In the genomic region with DNA sequence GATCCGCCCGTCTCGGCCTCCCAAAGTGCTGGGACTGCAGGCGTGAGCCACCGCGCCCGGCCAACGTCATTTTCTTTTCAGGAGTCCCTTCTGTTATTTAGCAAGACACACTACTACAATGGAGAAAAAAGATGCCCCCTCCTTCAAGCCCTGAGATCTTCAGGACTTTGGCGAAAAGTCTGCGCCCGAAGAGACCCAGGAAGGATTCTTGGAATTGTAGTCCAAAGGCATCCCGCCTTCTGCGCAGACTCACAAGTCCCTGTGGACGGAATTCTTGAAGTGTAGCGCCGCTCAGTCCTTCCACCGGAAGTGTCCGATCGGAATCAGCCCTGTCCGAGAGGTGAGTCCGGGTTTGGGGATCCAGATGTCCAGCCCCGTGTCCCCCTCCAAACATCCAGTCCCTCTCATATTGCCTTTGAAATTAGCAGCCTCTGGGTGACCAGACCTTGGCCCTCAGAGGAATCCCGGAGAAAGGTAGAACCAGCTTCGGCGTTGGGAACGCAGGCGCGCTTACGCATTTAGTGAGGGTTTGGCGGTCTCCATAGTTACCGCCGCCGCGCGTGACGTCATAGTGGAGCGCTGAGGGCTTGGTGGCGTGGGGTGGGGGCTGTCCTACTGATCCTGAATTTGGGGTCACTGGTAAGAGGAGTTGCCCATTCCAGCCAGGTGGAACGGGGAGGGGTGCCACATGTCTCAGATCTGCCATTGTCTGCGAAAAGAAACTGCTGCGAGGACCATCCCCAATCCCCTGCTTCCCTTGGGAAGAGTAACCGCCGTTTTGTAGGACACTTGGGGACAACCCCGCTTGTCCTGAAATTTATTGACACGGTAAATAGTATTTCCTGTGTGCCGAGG, we compare ENCODE assay signal across 1 cellular context.
A peak's percentile ranks its signal among the peaks of the same experiment; 100 is the strongest.
TF ChIP-seq lines count a peak whose summit lies in the region.

No MANE protein-coding gene starts in this region.

TF ChIP-seq in K562, 482 proteins besides CTCF, POLR2A, EP300 and RAD21 (continued from another document and continues in another):
- TF ChIP-seq, protein P1, sequence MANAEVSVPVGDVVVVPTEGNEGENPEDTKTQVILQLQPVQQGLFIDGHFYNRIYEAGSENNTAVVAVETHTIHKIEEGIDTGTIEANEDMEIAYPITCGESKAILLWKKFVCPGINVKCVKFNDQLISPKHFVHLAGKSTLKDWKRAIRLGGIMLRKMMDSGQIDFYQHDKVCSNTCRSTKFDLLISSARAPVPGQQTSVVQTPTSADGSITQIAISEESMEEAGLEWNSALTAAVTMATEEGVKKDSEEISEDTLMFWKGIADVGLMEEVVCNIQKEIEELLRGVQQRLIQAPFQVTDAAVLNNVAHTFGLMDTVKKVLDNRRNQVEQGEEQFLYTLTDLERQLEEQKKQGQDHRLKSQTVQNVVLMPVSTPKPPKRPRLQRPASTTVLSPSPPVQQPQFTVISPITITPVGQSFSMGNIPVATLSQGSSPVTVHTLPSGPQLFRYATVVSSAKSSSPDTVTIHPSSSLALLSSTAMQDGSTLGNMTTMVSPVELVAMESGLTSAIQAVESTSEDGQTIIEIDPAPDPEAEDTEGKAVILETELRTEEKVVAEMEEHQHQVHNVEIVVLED (CRISPR knock-in tag; IDR thresholded peaks at IDR 0.05): peak; percentile 80
- TF ChIP-seq, protein P2, sequence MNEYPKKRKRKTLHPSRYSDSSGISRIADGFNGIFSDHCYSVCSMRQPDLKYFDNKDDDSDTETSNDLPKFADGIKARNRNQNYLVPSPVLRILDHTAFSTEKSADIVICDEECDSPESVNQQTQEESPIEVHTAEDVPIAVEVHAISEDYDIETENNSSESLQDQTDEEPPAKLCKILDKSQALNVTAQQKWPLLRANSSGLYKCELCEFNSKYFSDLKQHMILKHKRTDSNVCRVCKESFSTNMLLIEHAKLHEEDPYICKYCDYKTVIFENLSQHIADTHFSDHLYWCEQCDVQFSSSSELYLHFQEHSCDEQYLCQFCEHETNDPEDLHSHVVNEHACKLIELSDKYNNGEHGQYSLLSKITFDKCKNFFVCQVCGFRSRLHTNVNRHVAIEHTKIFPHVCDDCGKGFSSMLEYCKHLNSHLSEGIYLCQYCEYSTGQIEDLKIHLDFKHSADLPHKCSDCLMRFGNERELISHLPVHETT (CRISPR knock-in tag; conservative IDR thresholded peaks at IDR 0.05 in 1 of 2, IDR thresholded peaks at IDR 0.05 in 1 of 2): peak in 1 of 2 experiments; percentile 65; a peak in 2 of 4 replicates
- TF ChIP-seq NRF1 (conservative IDR thresholded peaks at IDR 0.05 in 1 of 2, IDR thresholded peaks at IDR 0.05 in 1 of 2): peak; percentile 86 to 90
- peak in 1 of 2 experiments; percentile 96; a peak in 2 of 4 replicates for TF ChIP-seq KDM4B (IDR thresholded peaks at IDR 0.05; ENCODE audit: borderline replicate concordance in 2 of 2, low read depth in 1 of 2)
- no peak for TF ChIP-seq HSF4 (CRISPR knock-in tag; IDR thresholded peaks at IDR 0.05; ENCODE audit: borderline replicate concordance)
- TF ChIP-seq ZNF41 (CRISPR knock-in tag; conservative IDR thresholded peaks at IDR 0.05): no peak
- TF ChIP-seq PHB (CRISPR knock-in tag; IDR thresholded peaks at IDR 0.05): 0 out of 2 replicates have a peak, but pooled peaks have one; percentile 28
- no peak for TF ChIP-seq ZNF140 (CRISPR knock-in tag; IDR thresholded peaks at IDR 0.05)
- TF ChIP-seq ZNF766 (CRISPR knock-in tag; conservative IDR thresholded peaks at IDR 0.05): 0 out of 2 replicates have a peak, but pooled peaks have one; percentile 43
- TF ChIP-seq SIN3B (IDR thresholded peaks at IDR 0.05; ENCODE audit: low read depth): peak; percentile 99
- TF ChIP-seq ZNF133 (CRISPR knock-in tag; IDR thresholded peaks at IDR 0.05): no peak
- TF ChIP-seq, protein P3, sequence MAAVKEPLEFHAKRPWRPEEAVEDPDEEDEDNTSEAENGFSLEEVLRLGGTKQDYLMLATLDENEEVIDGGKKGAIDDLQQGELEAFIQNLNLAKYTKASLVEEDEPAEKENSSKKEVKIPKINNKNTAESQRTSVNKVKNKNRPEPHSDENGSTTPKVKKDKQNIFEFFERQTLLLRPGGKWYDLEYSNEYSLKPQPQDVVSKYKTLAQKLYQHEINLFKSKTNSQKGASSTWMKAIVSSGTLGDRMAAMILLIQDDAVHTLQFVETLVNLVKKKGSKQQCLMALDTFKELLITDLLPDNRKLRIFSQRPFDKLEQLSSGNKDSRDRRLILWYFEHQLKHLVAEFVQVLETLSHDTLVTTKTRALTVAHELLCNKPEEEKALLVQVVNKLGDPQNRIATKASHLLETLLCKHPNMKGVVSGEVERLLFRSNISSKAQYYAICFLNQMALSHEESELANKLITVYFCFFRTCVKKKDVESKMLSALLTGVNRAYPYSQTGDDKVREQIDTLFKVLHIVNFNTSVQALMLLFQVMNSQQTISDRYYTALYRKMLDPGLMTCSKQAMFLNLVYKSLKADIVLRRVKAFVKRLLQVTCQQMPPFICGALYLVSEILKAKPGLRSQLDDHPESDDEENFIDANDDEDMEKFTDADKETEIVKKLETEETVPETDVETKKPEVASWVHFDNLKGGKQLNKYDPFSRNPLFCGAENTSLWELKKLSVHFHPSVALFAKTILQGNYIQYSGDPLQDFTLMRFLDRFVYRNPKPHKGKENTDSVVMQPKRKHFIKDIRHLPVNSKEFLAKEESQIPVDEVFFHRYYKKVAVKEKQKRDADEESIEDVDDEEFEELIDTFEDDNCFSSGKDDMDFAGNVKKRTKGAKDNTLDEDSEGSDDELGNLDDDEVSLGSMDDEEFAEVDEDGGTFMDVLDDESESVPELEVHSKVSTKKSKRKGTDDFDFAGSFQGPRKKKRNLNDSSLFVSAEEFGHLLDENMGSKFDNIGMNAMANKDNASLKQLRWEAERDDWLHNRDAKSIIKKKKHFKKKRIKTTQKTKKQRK (IDR thresholded peaks at IDR 0.05; ENCODE audit: borderline replicate concordance, low read depth, low read length): peak; percentile 63; the same call in 1 of the 2 replicates
- TF ChIP-seq ZFP1 (CRISPR knock-in tag; IDR thresholded peaks at IDR 0.05): no peak
- peak; percentile 56; the same call in 1 of the 2 replicates for TF ChIP-seq POLR2H (tag; IDR thresholded peaks at IDR 0.05; ENCODE audit: low read depth)
- TF ChIP-seq ARHGAP35 (IDR thresholded peaks at IDR 0.05; ENCODE audit: partially characterized antibody): no peak
- TF ChIP-seq TEAD4 (IDR thresholded peaks at IDR 0.05; ENCODE audit: low read length): peak; percentile 74
- no peak for TF ChIP-seq TEAD4 (CRISPR knock-in tag; IDR thresholded peaks at IDR 0.05; ENCODE audit: borderline replicate concordance)
- TF ChIP-seq, protein P4, sequence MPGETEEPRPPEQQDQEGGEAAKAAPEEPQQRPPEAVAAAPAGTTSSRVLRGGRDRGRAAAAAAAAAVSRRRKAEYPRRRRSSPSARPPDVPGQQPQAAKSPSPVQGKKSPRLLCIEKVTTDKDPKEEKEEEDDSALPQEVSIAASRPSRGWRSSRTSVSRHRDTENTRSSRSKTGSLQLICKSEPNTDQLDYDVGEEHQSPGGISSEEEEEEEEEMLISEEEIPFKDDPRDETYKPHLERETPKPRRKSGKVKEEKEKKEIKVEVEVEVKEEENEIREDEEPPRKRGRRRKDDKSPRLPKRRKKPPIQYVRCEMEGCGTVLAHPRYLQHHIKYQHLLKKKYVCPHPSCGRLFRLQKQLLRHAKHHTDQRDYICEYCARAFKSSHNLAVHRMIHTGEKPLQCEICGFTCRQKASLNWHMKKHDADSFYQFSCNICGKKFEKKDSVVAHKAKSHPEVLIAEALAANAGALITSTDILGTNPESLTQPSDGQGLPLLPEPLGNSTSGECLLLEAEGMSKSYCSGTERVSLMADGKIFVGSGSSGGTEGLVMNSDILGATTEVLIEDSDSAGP (CRISPR knock-in tag; IDR thresholded peaks at IDR 0.05): no peak
- no peak for TF ChIP-seq ZNF668 (CRISPR knock-in tag; IDR thresholded peaks at IDR 0.05)
- TF ChIP-seq ZNF253 (CRISPR knock-in tag; conservative IDR thresholded peaks at IDR 0.05): no peak
- TF ChIP-seq U2AF2 (optimal IDR thresholded peaks at IDR 0.05; ENCODE audit: low read depth, low read length): no peak
- no peak for TF ChIP-seq NCOA6 (IDR thresholded peaks at IDR 0.05)
- TF ChIP-seq PCBP1 (IDR thresholded peaks at IDR 0.05; ENCODE audit: low read depth, low read length, poor library complexity, severe bottlenecking): no peak
- TF ChIP-seq, protein P5, sequence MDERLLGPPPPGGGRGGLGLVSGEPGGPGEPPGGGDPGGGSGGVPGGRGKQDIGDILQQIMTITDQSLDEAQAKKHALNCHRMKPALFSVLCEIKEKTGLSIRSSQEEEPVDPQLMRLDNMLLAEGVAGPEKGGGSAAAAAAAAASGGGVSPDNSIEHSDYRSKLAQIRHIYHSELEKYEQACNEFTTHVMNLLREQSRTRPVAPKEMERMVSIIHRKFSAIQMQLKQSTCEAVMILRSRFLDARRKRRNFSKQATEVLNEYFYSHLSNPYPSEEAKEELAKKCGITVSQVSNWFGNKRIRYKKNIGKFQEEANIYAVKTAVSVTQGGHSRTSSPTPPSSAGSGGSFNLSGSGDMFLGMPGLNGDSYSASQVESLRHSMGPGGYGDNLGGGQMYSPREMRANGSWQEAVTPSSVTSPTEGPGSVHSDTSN (CRISPR knock-in tag; IDR thresholded peaks at IDR 0.05; ENCODE audit: low read depth): no peak
- TF ChIP-seq, protein P5 (tag; conservative IDR thresholded peaks at IDR 0.05; ENCODE audit: low read depth): no peak
- peak; percentile 100 for TF ChIP-seq NCOA1 (IDR thresholded peaks at IDR 0.05; ENCODE audit: low read depth)
- peak; percentile 47; the same call in 1 of the 2 replicates for TF ChIP-seq PHF8 (IDR thresholded peaks at IDR 0.05; ENCODE audit: borderline replicate concordance, low read length)
- peak; percentile 11; the same call in 1 of the 2 replicates for TF ChIP-seq BACH1 (tag; IDR thresholded peaks at IDR 0.05)
- no peak for TF ChIP-seq STAT5B (CRISPR knock-in tag; IDR thresholded peaks at IDR 0.05)
- no peak for TF ChIP-seq CHD1 (IDR thresholded peaks at IDR 0.05; ENCODE audit: low read length)
- peak; percentile 92 for TF ChIP-seq HDAC3 (IDR thresholded peaks at IDR 0.05; ENCODE audit: borderline replicate concordance, partially characterized antibody)
- TF ChIP-seq ZNF24 (IDR thresholded peaks at IDR 0.05): no peak
- TF ChIP-seq RBFOX2 (IDR thresholded peaks at IDR 0.05; ENCODE audit: low read depth, low read length): peak; percentile 58
- TF ChIP-seq TOE1 (IDR thresholded peaks at IDR 0.05; ENCODE audit: borderline replicate concordance): peak; percentile 91
- TF ChIP-seq TOE1 (CRISPR knock-in tag; IDR thresholded peaks at IDR 0.05; ENCODE audit: borderline replicate concordance, low read depth): no peak
- no peak for TF ChIP-seq NFYB (IDR thresholded peaks at IDR 0.05; ENCODE audit: extremely low read depth, insufficient read length)
- TF ChIP-seq EWSR1 (IDR thresholded peaks at IDR 0.05; ENCODE audit: borderline replicate concordance, low read depth, partially characterized antibody): no peak
